35 cellular contexts compared by ENCODE assay signal in the genomic region with DNA sequence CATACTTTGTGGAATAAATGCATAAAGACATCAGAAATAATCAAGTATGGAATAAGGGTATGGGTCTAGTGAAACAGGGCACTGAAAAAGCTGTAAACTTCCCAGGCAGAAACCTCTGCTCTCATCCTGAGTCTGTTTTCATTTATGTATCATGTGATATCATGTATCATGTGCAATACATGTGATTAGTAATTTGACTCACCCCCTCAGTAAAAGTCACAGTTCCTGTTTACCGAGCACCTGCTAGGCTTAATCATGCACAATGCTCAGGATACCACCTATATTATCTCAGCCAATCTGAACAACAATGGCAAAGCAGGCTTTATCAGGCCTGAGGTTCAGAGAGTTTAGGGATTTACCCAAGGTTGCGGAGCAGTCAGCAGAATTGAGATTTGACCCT.
"Had no signal": no experiment of that assay in that cellular context is flagged by ENCODE, and none has a peak within 500 bp of the region (broad histone marks: within the 10 kb centered on the region; RNA-seq: fewer than 3 reads in every experiment).

No MANE protein-coding gene starts in this region.

- H3K4me3 ChIP-seq: adrenal gland, body of pancreas, cardiac muscle cell, colonic mucosa, heart left ventricle, left lung, lung, neural progenitor cell, psoas muscle, sigmoid colon, stomach, thyroid gland, upper lobe of left lung, vagina had no signal

- H3K27ac ChIP-seq: adrenal gland, body of pancreas, cardiac muscle cell, colonic mucosa, heart left ventricle, left lung, neural progenitor cell, parathyroid adenoma, psoas muscle, sigmoid colon, stomach, thyroid gland, upper lobe of left lung, vagina, WERI-Rb-1 had no signal

- H3K79me2 ChIP-seq: parathyroid adenoma had no signal

- H3K9ac ChIP-seq: neural progenitor cell, parathyroid adenoma had no signal

- DNase-seq: activated CD4-positive, alpha-beta T cell treated with anti-CD3 and anti-CD28 coated beads for 48 hours; activated CD4-positive, alpha-beta T cell treated with anti-CD3 and anti-CD28 coated beads, Interleukin-2, amount 50 U/mL, for 48 hours; activated CD8-positive, alpha-beta memory T cell treated with anti-CD3 and anti-CD28 coated beads for 24 hours; activated effector memory CD4-positive, alpha-beta T cell treated with Interleukin-2 at 50 U/mL for 16 hours; activated naive CD4-positive, alpha-beta T cell treated with Interleukin-2 at 50 U/mL for 16 hours; activated naive CD8-positive, alpha-beta T cell treated with anti-CD3 and anti-CD28 coated beads for 36 hours; adrenal gland; aorta; body of pancreas; cerebellar nuclear complex; colonic mucosa; effector CD8-positive, alpha-beta T cell; erythroblast; heart left ventricle; hypothalamus; kidney glomerular epithelial cell; left lung; mesendoderm; natural killer cell; occipital lobe; psoas muscle; sigmoid colon; small intestine; stimulated activated naive B cell treated with anti-CD40 and anti-IgM and Interleukin-4, amounts not matched to agents 10 μg/mL and 1 μg/mL and 100 μg/mL, for 72 hours; stomach; T-helper 9 cell; thyroid gland; upper lobe of left lung; WERI-Rb-1 had no signal

- ATAC-seq: activated CD4-positive, CD25-positive, alpha-beta regulatory T cell treated with anti-CD3 and anti-CD28 coated beads, Interleukin-2, amount 50 U/mL, for 24 hours; body of pancreas; heart left ventricle; left lung; natural killer cell; psoas muscle had no signal

- H3K4me2 ChIP-seq: neural progenitor cell had no signal

- H2AFZ ChIP-seq: neural progenitor cell, parathyroid adenoma had no signal

- H3K4me1 ChIP-seq: adrenal gland, body of pancreas, colonic mucosa, heart left ventricle, left lung, neural progenitor cell, parathyroid adenoma, psoas muscle, sigmoid colon, stomach, thyroid gland, upper lobe of left lung, vagina had no signal

- H3K9me3 ChIP-seq: adrenal gland, body of pancreas, colonic mucosa, heart left ventricle, left lung, psoas muscle, sigmoid colon, stomach, thyroid gland, upper lobe of left lung, vagina had no signal

- H3K36me3 ChIP-seq: adrenal gland, cardiac muscle cell, colonic mucosa, heart left ventricle, left lung, neural progenitor cell, sigmoid colon, stomach, thyroid gland, upper lobe of left lung, vagina, WERI-Rb-1 had no signal

- H3K27me3 ChIP-seq: adrenal gland, body of pancreas, cardiac muscle cell, colonic mucosa, heart left ventricle, left lung, neural progenitor cell, sigmoid colon, stomach, thyroid gland, upper lobe of left lung, vagina had no signal
